ENCODE assay signal across 10 cellular contexts in the genomic region with DNA sequence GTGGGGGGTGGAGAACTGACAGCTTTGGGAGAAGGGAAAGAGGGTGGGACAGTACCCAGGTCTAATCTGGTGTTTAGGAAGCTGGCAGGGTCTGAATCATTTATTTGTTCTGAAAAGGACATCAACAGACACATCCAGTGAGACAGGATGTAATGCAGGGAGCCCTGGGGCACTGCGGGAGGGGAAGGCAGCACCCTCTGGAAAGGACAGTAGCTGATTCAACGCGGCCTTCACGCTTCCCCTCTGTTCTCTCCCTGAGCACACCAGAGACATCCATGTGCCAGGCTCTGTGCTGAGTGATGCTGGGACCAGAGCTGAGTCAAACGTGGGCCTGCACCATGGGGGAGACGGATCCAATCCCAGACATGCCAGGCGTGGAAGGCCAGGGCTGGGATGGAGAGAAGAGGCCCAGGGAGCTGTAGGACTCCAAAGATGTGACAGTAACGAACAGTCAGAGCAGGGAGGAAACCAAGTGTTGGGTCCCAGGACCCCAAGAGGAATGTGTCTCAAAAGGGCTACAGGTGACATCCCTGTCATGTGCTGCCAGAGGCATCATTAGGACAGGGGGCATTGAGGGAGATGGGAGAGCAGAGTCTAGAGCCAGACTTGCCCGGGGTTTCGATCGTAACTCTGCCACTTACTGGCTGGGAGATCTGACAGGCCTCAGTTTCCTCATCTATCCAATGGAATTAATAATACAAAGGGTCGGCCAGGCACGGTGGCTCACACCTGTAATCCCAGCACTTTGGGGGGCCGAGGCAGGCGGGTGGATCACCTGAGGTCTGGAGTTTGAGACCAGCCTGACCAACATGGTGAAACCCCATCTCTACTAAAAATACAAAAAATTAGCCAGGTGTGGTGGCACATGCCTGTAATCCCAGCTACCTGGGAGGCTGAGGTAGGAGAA. TPM values are rescaled to one million over a fixed set of nuclear protein-coding genes. Genes with fewer than 3 reads are reported as not detected.
DNase-seq lines count a peak whose midpoint lies in the region; ATAC-seq and TF ChIP-seq lines count a peak whose summit lies in the region.
"Had no signal": no experiment of that assay in that cellular context is flagged by ENCODE, and none has a peak within 500 bp of the region (broad histone marks: within the 10 kb centered on the region; RNA-seq: fewer than 3 reads in every experiment).

No MANE protein-coding gene starts in this region.

- H3K4me1 ChIP-seq in neuronal stem cell (ENCODE audit: control insufficient read depth in 2 of 2, insufficient read depth in 1 of 2, low read depth in 1 of 2, low read length in 2 of 2), result peaks cover 12 to 15% of the 10 kb centered on the region in 2 donors

- no CpG with 5 or more reads among the region's 15 CpGs for WGBS in neuronal stem cell (ENCODE audit: extremely low coverage in 2 of 2, insufficient read length in 2 of 2, insufficient replicate concordance in 1 of 2), 2 donors

- H3K27ac Mint-ChIP-seq in Calu3 (ENCODE audit: unreplicated experiment), result peak overlapping the region; percentile 95

- no peak overlapping the region for H3K9ac ChIP-seq in neuronal stem cell (ENCODE audit: low read depth, low read length, poor library complexity)

- peak overlapping the region; percentile 31 for H3K18ac ChIP-seq in neuronal stem cell (ENCODE audit: low read length)

- peak overlapping the region; percentile 39 for H3K4me3 Mint-ChIP-seq in Calu3 (ENCODE audit: low read depth, unreplicated experiment)

- H3K27me3 ChIP-seq in neuronal stem cell (ENCODE audit: control insufficient read depth in 3 of 3, insufficient read depth in 3 of 3, low read depth in 1 of 3, low read length in 3 of 3), result no peaks in the 10 kb centered on the region

- H2BK12ac ChIP-seq in neuronal stem cell (ENCODE audit: low read length), result no peak overlapping the region

- no peak overlapping the region for H2BK5ac ChIP-seq in neuronal stem cell (ENCODE audit: low read length)

- no peak overlapping the region for H3K27ac ChIP-seq in neuronal stem cell (replicated peaks; ENCODE audit: low read length)
- H3K27ac ChIP-seq: SK-N-MC had no signal

- CTCF ChIA-PET in Calu3 (lab: Charles Lee), result interaction anchor here (2.7 kb wide), 1 partner anchor 23 kb away, joined by 7 read pairs; the partner anchor contains the start of gene VSIG10L

- H3K36me3 Mint-ChIP-seq in Calu3 (ENCODE audit: insufficient read depth, unreplicated experiment), result peaks cover 55% of the 10 kb centered on the region

- no peak overlapping the region for H2BK15ac ChIP-seq in neuronal stem cell (ENCODE audit: low read length)

- H2BK120ac ChIP-seq in neuronal stem cell (ENCODE audit: low read depth, low read length), result no peak overlapping the region

- intact Hi-C loops in Calu3 (cut with micrococcal nuclease; ENCODE audit: unreplicated experiment), result no loop called here

- no peak overlapping the region for H4K8ac ChIP-seq in neuronal stem cell (ENCODE audit: low read depth, low read length)

- BruUV-seq in Calu3 (replicated peaks; lab: Mats Ljungman, UMichigan), result no TSS peak

- TF ChIP-seq CTCF in Calu3 (IDR thresholded peaks at IDR 0.05; ENCODE audit: unreplicated experiment) (no peak), epithelial cell of esophagus (IDR thresholded peaks at IDR 0.05; ENCODE audit: insufficient read depth, low read depth, low read length, missing control alignments) (no peak)

- peaks cover 25% of the 10 kb centered on the region for H3K4me1 Mint-ChIP-seq in Calu3 (ENCODE audit: low read depth, unreplicated experiment)

- no peaks in the 10 kb centered on the region for H3K36me3 ChIP-seq in neuronal stem cell (replicated peaks in 1 of 2; ENCODE audit: control insufficient read depth in 2 of 2, insufficient read depth in 2 of 2, low read length in 2 of 2)

- H3K4ac ChIP-seq in neuronal stem cell (ENCODE audit: low read length), result no peak overlapping the region

- H3K27me3 Mint-ChIP-seq in Calu3 (ENCODE audit: unreplicated experiment), result no peaks in the 10 kb centered on the region

- H2AFZ ChIP-seq in neuronal stem cell (ENCODE audit: low read length), result no peak overlapping the region

- H3K14ac ChIP-seq in neuronal stem cell (ENCODE audit: low read length), result no peak overlapping the region

- peaks cover 4% of the 10 kb centered on the region for H3K79me1 ChIP-seq in neuronal stem cell (ENCODE audit: low read depth, low read length)

- ATAC-seq in HG03354 (IDR thresholded peaks at IDR 0.05; ENCODE audit: poor library complexity, severe bottlenecking, unreplicated experiment), result no peak

- H3K4me2 ChIP-seq in neuronal stem cell (ENCODE audit: insufficient read depth, low read length, poor library complexity, severe bottlenecking), result no peak overlapping the region

- no peak overlapping the region for H4K91ac ChIP-seq in neuronal stem cell (ENCODE audit: low read depth, low read length, poor library complexity)

- H3K4me3 ChIP-seq in epithelial cell of esophagus (ENCODE audit: low read length), result no peak overlapping the region
- H3K4me3 ChIP-seq in neuronal stem cell (ENCODE audit: low read length in 2 of 2), result no peak overlapping the region

- H3K23ac ChIP-seq in neuronal stem cell (ENCODE audit: low read depth, low read length, poor library complexity), result peak overlapping the region; percentile 20

- H2AK5ac ChIP-seq in neuronal stem cell (ENCODE audit: low read depth, low read length), result peak overlapping the region; percentile 86

- in situ Hi-C loops in SK-MEL-5 (cut with HindIII; ENCODE audit: low pct_unique_long_range_greater_than_20kb, low sequenced_read_pairs), result no loop called here

- DNase-seq in Calu3, result no peak
- peak; percentile 89 for DNase-seq in SK-MEL-5 (ENCODE audit: low read depth, low spot score)
- peak; percentile 73 for DNase-seq in epithelial cell of esophagus (ENCODE audit: low read depth)
- DNase-seq in neuronal stem cell (ENCODE audit: low spot score), result no peak
- no peak for DNase-seq in SIG-M5 (lab: John Stamatoyannopoulos, UW)
- DNase-seq in cerebellar nuclear complex (lab: John Stamatoyannopoulos, UW), result no peak
- DNase-seq in SKM-1 treated with dmso at 0.1 percent for 144 hours (lab: John Stamatoyannopoulos, UW; ENCODE audit: unreplicated experiment), result no peak

- no peaks in the 10 kb centered on the region for H3K9me3 Mint-ChIP-seq in Calu3 (ENCODE audit: low read depth, unreplicated experiment)

- no peaks in the 10 kb centered on the region for H3K9me3 ChIP-seq in neuronal stem cell (replicated peaks in 1 of 2; ENCODE audit: control insufficient read depth in 2 of 2, insufficient read depth in 1 of 2, low read depth in 1 of 2, low read length in 2 of 2)

RNA-seq across cellular contexts. Expression of gene ETFB, which starts 1.7 kb away (rescaled TPM):
- 203 and 213 TPM in 2 replicates for total RNA-seq in Calu3 (2022)
- 127 and 138 TPM in 2 replicates for total RNA-seq in SK-MEL-5 (2014; rRNA removed; shearing (Covaris generic))
- polyA plus RNA-seq in SK-MEL-5 (2015; cell fraction: cytosol; rRNA removed), result 111 and 161 TPM in 2 replicates
- polyA plus RNA-seq in SK-MEL-5 (2015; cell fraction: nucleus; rRNA removed), result 32.0 and 49.9 TPM in 2 replicates
- 32.3 TPM for polyA plus RNA-seq in neuronal stem cell (2013, experiment 1 of 2)
- polyA plus RNA-seq in neuronal stem cell (2013, experiment 2 of 2), result 30.3 TPM

RNA-seq across cellular contexts. Expression of gene CLDND2, which starts 4.3 kb away (rescaled TPM):
- 1.1 and 1.2 TPM in 2 replicates for total RNA-seq in Calu3 (2022)
- not detected in 2 replicates for total RNA-seq in SK-MEL-5 (2014; rRNA removed; shearing (Covaris generic))
- not detected in 2 replicates for polyA plus RNA-seq in SK-MEL-5 (2015; cell fraction: cytosol; rRNA removed)
- polyA plus RNA-seq in SK-MEL-5 (2015; cell fraction: nucleus; rRNA removed), result not detected in 2 replicates
- polyA plus RNA-seq in neuronal stem cell (2013, experiment 1 of 2), result 13.8 TPM
- 12.7 TPM for polyA plus RNA-seq in neuronal stem cell (2013, experiment 2 of 2)

RNA-seq across cellular contexts. Expression of gene NKG7, which starts 8.0 kb away (rescaled TPM):
- total RNA-seq in Calu3 (2022), result not detected in 2 replicates
- total RNA-seq in SK-MEL-5 (2014; rRNA removed; shearing (Covaris generic)), result not detected in 2 replicates
- not detected in 2 replicates for polyA plus RNA-seq in SK-MEL-5 (2015; cell fraction: cytosol; rRNA removed)
- not detected in 2 replicates for polyA plus RNA-seq in SK-MEL-5 (2015; cell fraction: nucleus; rRNA removed)
- not detected for polyA plus RNA-seq in neuronal stem cell (2013, experiment 1 of 2)
- polyA plus RNA-seq in neuronal stem cell (2013, experiment 2 of 2), result not detected

RNA-seq across cellular contexts. Expression of gene VSIG10L, which starts 22.5 kb away (rescaled TPM):
- total RNA-seq in Calu3 (2022), result 3.0 and 3.6 TPM in 2 replicates
- total RNA-seq in SK-MEL-5 (2014; rRNA removed; shearing (Covaris generic)), result 0.75 and 0.77 TPM in 2 replicates
- 3.9 and 4.1 TPM in 2 replicates for polyA plus RNA-seq in SK-MEL-5 (2015; cell fraction: cytosol; rRNA removed)
- polyA plus RNA-seq in SK-MEL-5 (2015; cell fraction: nucleus; rRNA removed), result 5.9 and 7.9 TPM in 2 replicates
- polyA plus RNA-seq in neuronal stem cell (2013, experiment 1 of 2), result 4.6 TPM
- polyA plus RNA-seq in neuronal stem cell (2013, experiment 2 of 2), result 4.3 TPM

RNA-seq across cellular contexts. Expression of gene LIM2, which starts 23.3 kb away (rescaled TPM):
- total RNA-seq in Calu3 (2022), result not detected in 2 replicates
- total RNA-seq in SK-MEL-5 (2014; rRNA removed; shearing (Covaris generic)), result not detected in 2 replicates
- not detected in 2 replicates for polyA plus RNA-seq in SK-MEL-5 (2015; cell fraction: cytosol; rRNA removed)
- not detected in 2 replicates for polyA plus RNA-seq in SK-MEL-5 (2015; cell fraction: nucleus; rRNA removed)
- 2.7 TPM for polyA plus RNA-seq in neuronal stem cell (2013, experiment 1 of 2)
- polyA plus RNA-seq in neuronal stem cell (2013, experiment 2 of 2), result 3.4 TPM
- total RNA-seq: left colon had no signal

Comparison
In these comparisons a context has a peak if more than half of its experiments do, and no peak if none do; other contexts are left out.
1. DNase-seq: peak in SK-MEL-5 (single experiment) and epithelial cell of esophagus (single experiment); none in Calu3 (single experiment), neuronal stem cell (single experiment), SIG-M5 (single experiment), cerebellar nuclear complex (0 of 2) and SKM-1 treated with dmso at 0.1 percent for 144 hours (single experiment).